ENCODE assay signal across 27 cellular contexts in the genomic region with DNA sequence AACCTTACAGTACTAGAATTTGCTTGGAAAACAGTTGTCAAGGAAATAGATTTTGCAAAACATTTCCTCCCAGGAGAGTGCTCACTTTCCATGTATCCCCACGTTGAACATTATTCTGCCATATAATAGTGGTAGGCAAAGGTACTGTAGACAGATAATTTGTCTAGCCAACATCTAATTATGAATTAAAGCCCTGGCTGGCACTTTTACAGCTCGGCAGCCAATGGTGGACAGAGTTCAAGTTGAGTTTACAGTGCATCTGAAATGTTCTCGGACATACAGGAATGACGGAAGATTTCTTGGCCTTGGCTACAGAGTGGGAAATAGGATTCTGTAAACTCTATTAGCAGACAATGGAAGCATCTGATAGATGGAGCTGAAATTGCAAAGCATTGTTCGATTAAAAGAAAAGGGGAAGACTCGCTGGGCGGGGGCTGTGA. TPM values are rescaled to one million over a fixed set of nuclear protein-coding genes. Genes with fewer than 3 reads are reported as not detected.
DNase-seq lines count a peak whose midpoint lies in the region; ATAC-seq, FAIRE-seq and TF ChIP-seq lines count a peak whose summit lies in the region.
"Had no signal": no experiment of that assay in that cellular context is flagged by ENCODE, and none has a peak within 500 bp of the region (broad histone marks: within the 10 kb centered on the region; RNA-seq: fewer than 3 reads in every experiment).

No MANE protein-coding gene starts in this region.

- no peaks in the 10 kb centered on the region for H4K20me1 ChIP-seq in endothelial cell of umbilical vein (replicated peaks; ENCODE audit: control insufficient read depth, extremely low read depth, insufficient read depth, low read length)

- peaks cover 38% of the 10 kb centered on the region for H3K27me3 Mint-ChIP-seq in HFFc6 (ENCODE audit: insufficient read depth)
- H3K27me3 Mint-ChIP-seq: T-helper 17 cell had no signal

- H3K4me3 Mint-ChIP-seq in HFFc6: no peak overlapping the region
- H3K4me3 Mint-ChIP-seq: stimulated activated effector memory CD8-positive, alpha-beta T cell treated with anti-CD3 and anti-CD28 coated beads, Interleukin-12 subunit alpha, Interleukin-12 subunit beta, amount 100 ng/mL, for 72 hours; T-helper 17 cell had no signal

- H3K4me1 ChIP-seq in endothelial cell of umbilical vein (ENCODE audit: control insufficient read depth, extremely low read depth, insufficient read depth, low read length) (no peaks in the 10 kb centered on the region), right lobe of liver (no peaks in the 10 kb centered on the region)

- no peak overlapping the region for H2AFZ ChIP-seq in endothelial cell of umbilical vein (ENCODE audit: low read depth, low read length)

- no peaks in the 10 kb centered on the region for H3K9me3 ChIP-seq in endothelial cell of umbilical vein (replicated peaks; ENCODE audit: control insufficient read depth, insufficient read depth, low read length)
- no peaks in the 10 kb centered on the region for H3K9me3 ChIP-seq in right lobe of liver
- H3K9me3 ChIP-seq: adrenal gland, colonic mucosa, spleen, upper lobe of right lung had no signal

- DNase-seq in Right ventricle myocardium superior (no peak), cardiac septum (ENCODE audit: low spot score) (no peak), endothelial cell of umbilical vein (ENCODE audit: low read depth, low spot score) (peak; percentile 25), right lobe of liver (no peak), HFFc6 (no peak), NOMO-1 treated with dmso at 0.1 percent for 144 hours (lab: John Stamatoyannopoulos, UW; ENCODE audit: unreplicated experiment) (no peak)
- no peak for DNase-seq in central memory CD4-positive, alpha-beta T cell
- DNase-seq: ACHN; activated CD4-positive, alpha-beta T cell treated with anti-CD3 and anti-CD28 coated beads for 1 hour; activated CD8-positive, alpha-beta memory T cell treated with anti-CD3 and anti-CD28 coated beads for 24 hours; activated T-cell treated with anti-CD3 and anti-CD28 coated beads, Interleukin-2, amount 50 U/mL, for 1 hour; C1 segment of cervical spinal cord; colonic mucosa; EL; HCEC 1CT; mesendoderm; NCI-H187 treated with DMSO at 0.1 percent for 48 hours; nucleus accumbens; spleen; stimulated activated CD4-positive, alpha-beta T cell treated with anti-CD3 and anti-CD28 coated beads, Interleukin-2, amount 100 ng/mL, for 48 hours; substantia nigra; T-helper 17 cell had no signal

- no peak for FAIRE-seq in endothelial cell of umbilical vein (lab: Jason Lieb, UNC)
- FAIRE-seq: keratinocyte had no signal

- no peaks in the 10 kb centered on the region for H3K9me1 ChIP-seq in endothelial cell of umbilical vein (replicated peaks; ENCODE audit: control insufficient read depth, extremely low read depth, insufficient read depth, low read length)

- CTCF ChIA-PET in endothelial cell of umbilical vein (lab: Charles Lee): interaction anchor here (0.6 kb wide), 1 partner anchor 56 kb away, joined by 3 read pairs; no protein-coding TSS in a partner anchor

- no peak overlapping the region for H3K27ac Mint-ChIP-seq in HFFc6
- H3K27ac Mint-ChIP-seq: stimulated activated effector memory CD8-positive, alpha-beta T cell treated with anti-CD3 and anti-CD28 coated beads, Interleukin-12 subunit alpha, Interleukin-12 subunit beta, amount 100 ng/mL, for 72 hours had no signal

- POLR2A ChIA-PET in endothelial cell of umbilical vein (lab: Charles Lee): interaction anchor here (0.5 kb wide), 1 partner anchor 434 kb away, joined by 3 read pairs; no protein-coding TSS in a partner anchor

- no peak overlapping the region for H3K4me3 ChIP-seq in endothelial cell of umbilical vein (replicated peaks in 1 of 3; ENCODE audit: insufficient read depth in 1 of 3, low read depth in 1 of 3, low read length in 3 of 3)
- H3K4me3 ChIP-seq in right lobe of liver: no peak overlapping the region
- H3K4me3 ChIP-seq: adrenal gland, colonic mucosa, spleen, upper lobe of right lung had no signal

- no peaks in the 10 kb centered on the region for H3K79me2 ChIP-seq in endothelial cell of umbilical vein (ENCODE audit: control insufficient read depth, insufficient read depth, low read length)

- no peaks in the 10 kb centered on the region for H3K4me1 Mint-ChIP-seq in HFFc6 (ENCODE audit: low read depth)

- no peak overlapping the region for H3K4me2 ChIP-seq in endothelial cell of umbilical vein (ENCODE audit: insufficient read depth, low read length)

- TF ChIP-seq POLR2A in endothelial cell of umbilical vein (IDR thresholded peaks at IDR 0.05; ENCODE audit: low read depth, low read length) (no peak), right lobe of liver (IDR thresholded peaks at IDR 0.05) (no peak)

- H3K27ac ChIP-seq in endothelial cell of umbilical vein (ENCODE audit: insufficient read depth, low read depth, low read length): no peak overlapping the region
- H3K27ac ChIP-seq in right lobe of liver: no peak overlapping the region
- H3K27ac ChIP-seq: colonic mucosa, spleen, upper lobe of right lung had no signal

- H3K36me3 ChIP-seq in endothelial cell of umbilical vein (ENCODE audit: control insufficient read depth in 2 of 2, extremely low read depth in 1 of 2, insufficient read depth in 2 of 2, low read length in 2 of 2): no peaks in the 10 kb centered on the region
- no peaks in the 10 kb centered on the region for H3K36me3 ChIP-seq in right lobe of liver
- H3K36me3 ChIP-seq: adrenal gland, colonic mucosa, spleen, upper lobe of right lung had no signal

- no TSS peak for BruUV-seq in endothelial cell of umbilical vein (replicated peaks; lab: Mats Ljungman, UMichigan)

- no peaks in the 10 kb centered on the region for H3K9me3 Mint-ChIP-seq in HFFc6
- H3K9me3 Mint-ChIP-seq: stimulated activated effector memory CD8-positive, alpha-beta T cell treated with anti-CD3 and anti-CD28 coated beads, Interleukin-12 subunit alpha, Interleukin-12 subunit beta, amount 100 ng/mL, for 72 hours had no signal

- 77% methylated on average over 7 of the region's 7 CpGs for WGBS in right lobe of liver (ENCODE audit: insufficient coverage, low coverage, low lambda C conversion rate, missing lambda C conversion rate)

- no peak for TF ChIP-seq CTCF in endothelial cell of umbilical vein (IDR thresholded peaks at IDR 0.05; ENCODE audit: extremely low read depth in 1 of 2, insufficient read depth in 1 of 2, low read depth in 1 of 2, low read length in 2 of 2)
- TF ChIP-seq CTCF in right lobe of liver (IDR thresholded peaks at IDR 0.05): no peak
- TF ChIP-seq CTCF in HFFc6 (IDR thresholded peaks at IDR 0.05): no peak

- H3K36me3 Mint-ChIP-seq in HFFc6 (ENCODE audit: low read depth): no peaks in the 10 kb centered on the region
- H3K36me3 Mint-ChIP-seq: stimulated activated effector memory CD8-positive, alpha-beta T cell treated with anti-CD3 and anti-CD28 coated beads, Interleukin-12 subunit alpha, Interleukin-12 subunit beta, amount 100 ng/mL, for 72 hours had no signal

- H3K27me3 ChIP-seq in endothelial cell of umbilical vein (ENCODE audit: control insufficient read depth in 2 of 2, insufficient read depth in 2 of 2, low read length in 2 of 2): peaks cover 7 to 10% of the 10 kb centered on the region in 2 experiments
- H3K27me3 ChIP-seq in right lobe of liver: no peaks in the 10 kb centered on the region
- H3K27me3 ChIP-seq: adrenal gland, colonic mucosa, spleen, upper lobe of right lung had no signal

- intact Hi-C loops in Right ventricle myocardium superior (cut with DNase I) (no loop called here), cardiac septum (cut with DNase I) (no loop called here), endothelial cell of umbilical vein (cut with micrococcal nuclease) (no loop called here), right lobe of liver (cut with DNase I) (no loop called here)

- ATAC-seq in Right ventricle myocardium superior (ENCODE audit: poor library complexity) (peak; percentile 54), right lobe of liver (peak; percentile 31 to 76 (median 58)), HG03045 (IDR thresholded peaks at IDR 0.05; ENCODE audit: unreplicated experiment) (no peak)
- ATAC-seq: stimulated activated effector memory CD8-positive, alpha-beta T cell treated with anti-CD3 and anti-CD28 coated beads, Interleukin-12 subunit alpha, Interleukin-12 subunit beta, amount 100 ng/mL, for 72 hours; T-helper 17 cell; upper lobe of right lung had no signal

- dilution Hi-C loops in endothelial cell of umbilical vein (cut with MboI; ENCODE audit: extremely low pct_ligation_motif_present, low sequenced_read_pairs): no loop called here

- no peak overlapping the region for H3K9ac ChIP-seq in endothelial cell of umbilical vein (replicated peaks; ENCODE audit: extremely low read depth, insufficient read depth, low read length)

TF ChIP-seq in endothelial cell of umbilical vein, 7 proteins besides CTCF, POLR2A, EP300 and RAD21:
- no peak for TF ChIP-seq POLR2AphosphoS5 (IDR thresholded peaks at IDR 0.05; ENCODE audit: insufficient read depth, low read depth, low read length)
- TF ChIP-seq MAX (IDR thresholded peaks at IDR 0.05; ENCODE audit: insufficient read depth, insufficient read length): no peak
- no peak for TF ChIP-seq JUN (IDR thresholded peaks at IDR 0.05; ENCODE audit: borderline replicate concordance, insufficient read depth, insufficient read length, low read depth)
- TF ChIP-seq EZH2 (IDR thresholded peaks at IDR 0.05; ENCODE audit: borderline replicate concordance, low read depth, low read length, severe bottlenecking): no peak
- TF ChIP-seq GATA2 (IDR thresholded peaks at IDR 0.05; ENCODE audit: insufficient read depth, insufficient read length, low read depth, low read length): no peak
- TF ChIP-seq FOS (IDR thresholded peaks at IDR 0.05; ENCODE audit: borderline replicate concordance, insufficient read depth, low read length): no peak
- no peak for TF ChIP-seq MYC (IDR thresholded peaks at IDR 0.05; ENCODE audit: low read depth, low read length)

RNA-seq across cellular contexts. Expression of gene MAN1C1, which starts 47.8 kb away (rescaled TPM):
- total RNA-seq in Right ventricle myocardium superior: 17.5 TPM
- total RNA-seq in cardiac septum: 16.7 TPM
- total RNA-seq in endothelial cell of umbilical vein: 0.85 and 4.0 TPM in 2 replicates
- polyA plus RNA-seq in endothelial cell of umbilical vein: 1.5 and 1.7 TPM in 2 replicates
- polyA plus RNA-seq in endothelial cell of umbilical vein (2011; cell fraction: cytosol; rRNA removed): 0.63 and 1.2 TPM in 2 replicates
- polyA plus RNA-seq in endothelial cell of umbilical vein (2011; cell fraction: nucleus; rRNA removed): 1.1 and 1.4 TPM in 2 replicates
- 0.50 and 0.63 TPM in 2 replicates for polyA plus RNA-seq in endothelial cell of umbilical vein (2012)
- polyA minus RNA-seq in endothelial cell of umbilical vein: 1.3 and 2.0 TPM in 2 replicates
- not detected for polyA minus RNA-seq in endothelial cell of umbilical vein (2011; cell fraction: cytosol; rRNA and poly(A)+ RNA removed)
- polyA minus RNA-seq in endothelial cell of umbilical vein (2011; cell fraction: nucleus; rRNA and poly(A)+ RNA removed): 0.14 and 1.3 TPM in 2 replicates
- total RNA-seq in right lobe of liver: 10 to 100 TPM; 10.7 to 38.8 (median 21.0) TPM
- total RNA-seq in HFFc6 (2021; fragmentation: NEBNext Ultra II Directional; extraction: Animal tissue kit (Norgen Biotek cat#: 25700)): under 1 TPM in 3 of 6 experiments, not detected in 3; 0.07 to 0.14 (median 0.08) TPM
